ENCODE assay signal across 32 cellular contexts in the genomic region with DNA sequence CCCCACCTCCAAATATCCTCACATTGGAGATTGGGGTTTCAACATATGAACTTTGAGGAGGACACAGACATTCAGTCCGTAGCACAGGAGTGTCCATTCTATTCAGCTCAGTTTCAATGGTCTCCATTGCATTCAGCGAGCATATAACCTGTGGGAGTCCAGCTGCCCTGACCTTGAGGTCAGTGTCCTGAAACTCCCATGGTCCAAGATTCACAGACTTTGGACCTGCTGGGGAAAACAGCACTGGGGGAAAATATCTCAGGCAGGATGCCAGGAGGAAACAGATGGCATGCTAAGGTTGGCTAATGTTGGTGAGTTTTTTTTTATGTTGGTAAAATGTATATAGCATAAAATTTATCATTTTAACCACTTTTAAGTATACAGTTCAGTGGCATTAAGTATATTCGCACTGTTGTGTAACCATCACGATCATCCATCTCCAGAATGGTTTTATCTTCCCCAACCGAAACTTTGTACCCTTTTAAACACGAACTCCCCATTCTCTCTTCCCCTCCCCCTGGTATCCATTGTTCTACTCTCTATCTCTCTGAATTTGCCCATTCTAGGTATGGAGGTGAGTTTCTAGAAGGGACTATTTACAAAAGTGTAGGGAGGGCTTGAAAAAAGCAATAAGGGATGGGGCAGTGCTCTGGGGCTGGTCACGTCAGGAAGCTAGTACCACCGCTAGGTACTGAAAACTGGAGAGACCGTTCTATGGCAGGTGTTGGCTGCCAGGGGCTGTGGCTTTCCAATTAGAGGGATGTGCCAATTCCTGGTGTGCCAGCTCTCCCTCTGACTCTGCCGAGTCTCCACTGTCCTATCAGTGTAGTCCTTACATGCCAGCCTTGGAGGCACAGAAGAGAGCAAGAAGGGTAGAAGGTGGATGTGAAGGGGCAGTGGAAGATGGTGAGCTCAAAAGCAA.
DNase-seq lines count a peak whose midpoint lies in the region; ATAC-seq, FAIRE-seq and TF ChIP-seq lines count a peak whose summit lies in the region.
"Had no signal": no experiment of that assay in that cellular context is flagged by ENCODE, and none has a peak within 500 bp of the region (broad histone marks: within the 10 kb centered on the region; RNA-seq: fewer than 3 reads in every experiment).

No MANE protein-coding gene starts in this region.

- no peak for FAIRE-seq in H1 (lab: Jason Lieb, UNC)
- FAIRE-seq: GM12878, pancreas had no signal

- no peak overlapping the region for H3K18ac ChIP-seq in H1 (ENCODE audit: extremely low read depth, low read length)

- TF ChIP-seq EP300 in H1 (IDR thresholded peaks at IDR 0.05; ENCODE audit: borderline replicate concordance in 1 of 2, low read depth in 2 of 2, low read length in 2 of 2), result no peak

- no peak for TF ChIP-seq POLR2A in H1 (IDR thresholded peaks at IDR 0.05; ENCODE audit: control extremely low read depth in 1 of 2, low read depth in 2 of 2, low read length in 2 of 2)

- H3K79me1 ChIP-seq in H1 (ENCODE audit: low read depth, low read length), result no peaks in the 10 kb centered on the region

- H4K91ac ChIP-seq in H1 (replicated peaks; ENCODE audit: insufficient read length, low read length), result no peak overlapping the region

- no peak overlapping the region for H3K4ac ChIP-seq in H1 (replicated peaks; ENCODE audit: insufficient read length, low read depth, low read length)

- H2BK120ac ChIP-seq in H1 (replicated peaks; ENCODE audit: low read depth, low read length), result no peak overlapping the region

- H3K23me2 ChIP-seq in H1 (ENCODE audit: low read depth, low read length), result no peaks in the 10 kb centered on the region

- WGBS in H1 (ENCODE audit: extremely low coverage in 1 of 2, insufficient coverage in 1 of 2, insufficient read length in 1 of 2, insufficient replicate concordance in 2 of 2, low coverage in 1 of 2, low lambda C conversion rate in 2 of 2, missing lambda C conversion rate in 1 of 2), 2 experiments, result 81% methylated on average over 10 of the region's 10 CpGs; no CpG with 5 or more reads in 1 of the 2 experiments

- H2BK15ac ChIP-seq in H1 (ENCODE audit: low read length), result peak overlapping the region; percentile 76; the same call in 1 of the 2 replicates

- peaks cover 2% of the 10 kb centered on the region for H3K9me3 Mint-ChIP-seq in activated naive CD4-positive, alpha-beta T cell treated with anti-CD3 and anti-CD28 coated beads, Interleukin-2, amount 10 ng/mL, durations not matched to agents 7 days and 5 days

- H3K27ac Mint-ChIP-seq in activated naive CD4-positive, alpha-beta T cell treated with anti-CD3 and anti-CD28 coated beads, Interleukin-2, amount 10 ng/mL, durations not matched to agents 7 days and 5 days, result no peak overlapping the region
- H3K27ac Mint-ChIP-seq: activated CD4-positive, alpha-beta memory T cell treated with anti-CD3 and anti-CD28 coated beads for 36 hours; activated naive CD8-positive, alpha-beta T cell; activated T-helper 2 cell treated with anti-CD3 and anti-CD28 coated beads, Interferon-gamma antibody, Interleukin-2, Interleukin-4, amounts not matched to agents 10 μg/mL and 5 μg/mL and 100 μg/mL, durations not matched to agents 14 hours and 24 hours and 36 hours; HFFc6; stimulated activated memory B cell treated with anti-CD40 and anti-IgM and Interleukin-4, amounts not matched to agents 10 μg/mL and 1 μg/mL and 100 μg/mL, for 72 hours; T-cell had no signal

- no peak overlapping the region; a peak in 1 of 4 replicates for H3K4me2 ChIP-seq in H1 (ENCODE audit: insufficient read depth in 1 of 2, low read depth in 2 of 2, low read length in 2 of 2)

- TF ChIP-seq CTCF in H1 (IDR thresholded peaks at IDR 0.05; ENCODE audit: control extremely low read depth in 1 of 3, insufficient read depth in 1 of 3, low read depth in 1 of 3, low read length in 3 of 3) (no peak), thoracic aorta (IDR thresholded peaks at IDR 0.05) (no peak)

- H3K27ac ChIP-seq in H1 (ENCODE audit: low read depth, low read length), result no peak overlapping the region
- peak overlapping the region; percentile 63 to 69 for H3K27ac ChIP-seq in thoracic aorta
- H3K27ac ChIP-seq: cardiac muscle cell, esophagus muscularis mucosa, foreskin keratinocyte, heart right ventricle, pancreas, right atrium auricular region, upper lobe of right lung had no signal

- DNase-seq in activated naive CD4-positive, alpha-beta T cell treated with anti-CD3 and anti-CD28 coated beads, Interleukin-2, amount 10 ng/mL, durations not matched to agents 7 days and 5 days, result peak; percentile 13
- DNase-seq in activated naive CD4-positive, alpha-beta T cell treated with Interleukin-2 at 50 U/mL for 16 hours, result no peak
- DNase-seq in NCI-H2029 (lab: John Stamatoyannopoulos, UW) (peak; percentile 38), H1 (ENCODE audit: low read depth in 1 of 2, low spot score in 2 of 2) (no peak), thoracic aorta (ENCODE audit: low spot score) (no peak), NCI-H226 (no peak)
- no peak for DNase-seq in activated CD4-positive, alpha-beta T cell treated with anti-CD3 and anti-CD28 coated beads, Interleukin-2, amount 50 U/mL, for 48 hours
- DNase-seq: activated CD4-positive, alpha-beta memory T cell treated with anti-CD3 and anti-CD28 coated beads for 36 hours; activated CD8-positive, alpha-beta memory T cell treated with anti-CD3 and anti-CD28 coated beads, Interleukin-2, amount 50 U/mL, for 48 hours; aorta; Caco-2; cortex of kidney; foreskin keratinocyte; heart right ventricle; HFFc6; Kasumi-1; kidney glomerular epithelial cell; pancreas; RPMI8226; stimulated activated CD4-positive, alpha-beta T cell treated with anti-CD3 and anti-CD28 coated beads, Interleukin-4, amount 100 ng/mL, for 24 hours; substantia nigra; T-cell; upper lobe of right lung had no signal

- peak overlapping the region; percentile 16; the same call in 1 of the 2 replicates for H2BK5ac ChIP-seq in H1 (ENCODE audit: low read depth, low read length)

- H3K79me2 ChIP-seq in H1 (ENCODE audit: control insufficient read depth in 1 of 2, insufficient read depth in 2 of 2, low read length in 2 of 2), result no peaks in the 10 kb centered on the region

- no peak overlapping the region for H4K5ac ChIP-seq in H1 (ENCODE audit: insufficient read length, low read depth, low read length)

- no peak overlapping the region for H3K9ac ChIP-seq in H1 (replicated peaks in 1 of 4; ENCODE audit: extremely low read depth in 1 of 4, low read depth in 3 of 4, low read length in 3 of 4)

- H3K36me3 Mint-ChIP-seq in activated naive CD4-positive, alpha-beta T cell treated with anti-CD3 and anti-CD28 coated beads, Interleukin-2, amount 10 ng/mL, durations not matched to agents 7 days and 5 days, result no peaks in the 10 kb centered on the region
- H3K36me3 Mint-ChIP-seq: activated CD4-positive, alpha-beta memory T cell treated with anti-CD3 and anti-CD28 coated beads for 36 hours; activated naive CD8-positive, alpha-beta T cell; stimulated activated memory B cell treated with anti-CD40 and anti-IgM and Interleukin-4, amounts not matched to agents 10 μg/mL and 1 μg/mL and 100 μg/mL, for 72 hours; T-cell had no signal

- H4K8ac ChIP-seq in H1 (ENCODE audit: extremely low read depth, insufficient read depth, low read length), result no peak overlapping the region

- H3K9me3 ChIP-seq in H1 (ENCODE audit: insufficient read depth in 2 of 2, low read depth in 1 of 2, low read length in 1 of 2) (no peaks in the 10 kb centered on the region), thoracic aorta (no peaks in the 10 kb centered on the region)
- H3K9me3 ChIP-seq: Caco-2, heart right ventricle, pancreas, upper lobe of right lung had no signal

- H3K4me1 Mint-ChIP-seq in activated naive CD4-positive, alpha-beta T cell treated with anti-CD3 and anti-CD28 coated beads, Interleukin-2, amount 10 ng/mL, durations not matched to agents 7 days and 5 days, result no peaks in the 10 kb centered on the region
- H3K4me1 Mint-ChIP-seq: stimulated activated memory B cell treated with anti-CD40 and anti-IgM and Interleukin-4, amounts not matched to agents 10 μg/mL and 1 μg/mL and 100 μg/mL, for 72 hours; T-cell had no signal

- no peak overlapping the region for H3K4me3 ChIP-seq in H1 (ENCODE audit: extremely low read depth in 1 of 4, insufficient read depth in 2 of 4, low read depth in 3 of 4, low read length in 4 of 4)
- H3K4me3 ChIP-seq in thoracic aorta, result no peak overlapping the region
- H3K4me3 ChIP-seq: cardiac muscle cell, esophagus muscularis mucosa, GM12878, heart right ventricle, pancreas, right atrium auricular region, upper lobe of right lung had no signal

- POLR2A ChIA-PET in H1 (lab: Charles Lee; ENCODE audit: partially characterized antibody), result no interaction called here

- H3K27me3 ChIP-seq in H1 (replicated peaks in 1 of 4; ENCODE audit: control insufficient read depth in 3 of 4, extremely low read depth in 1 of 4, insufficient read depth in 3 of 4, low read length in 3 of 4), result peaks cover 0 to 4% (median 0%) of the 10 kb centered on the region in 4 experiments; a peak in 3 of 7 replicates
- H3K27me3 ChIP-seq in thoracic aorta (replicated peaks; ENCODE audit: insufficient read depth), result no peaks in the 10 kb centered on the region
- H3K27me3 ChIP-seq: cardiac muscle cell, pancreas, right atrium auricular region, upper lobe of right lung had no signal

- no peak overlapping the region for H3K56ac ChIP-seq in H1 (replicated peaks; ENCODE audit: insufficient read length, low read depth, low read length)

- peaks cover 53% of the 10 kb centered on the region for H3K27me3 Mint-ChIP-seq in activated naive CD4-positive, alpha-beta T cell treated with anti-CD3 and anti-CD28 coated beads, Interleukin-2, amount 10 ng/mL, durations not matched to agents 7 days and 5 days

- H3K23ac ChIP-seq in H1 (ENCODE audit: insufficient read length), result no peak overlapping the region

- H3K36me3 ChIP-seq in H1 (ENCODE audit: control insufficient read depth in 2 of 4, insufficient read depth in 4 of 4, low read length in 3 of 4) (no peaks in the 10 kb centered on the region), thoracic aorta (no peaks in the 10 kb centered on the region)
- H3K36me3 ChIP-seq: cardiac muscle cell, esophagus muscularis mucosa, heart right ventricle, pancreas, right atrium auricular region, upper lobe of right lung had no signal

- H2AK5ac ChIP-seq in H1 (ENCODE audit: low read depth, low read length), result no peak overlapping the region; the same call in none of the 2 replicates

- no peak for TF ChIP-seq RAD21 in H1 (IDR thresholded peaks at IDR 0.05 in 1 of 2, conservative IDR thresholded peaks at IDR 0.05 in 1 of 2; ENCODE audit: low read depth in 2 of 2, low read length in 2 of 2)

- peaks cover 3 to 16% (median 6%) of the 10 kb centered on the region in 4 experiments; a peak in 6 of 7 replicates for H3K4me1 ChIP-seq in H1 (replicated peaks in 1 of 4; ENCODE audit: control insufficient read depth in 3 of 4, insufficient read depth in 4 of 4, low read length in 3 of 4)
- H3K4me1 ChIP-seq in thoracic aorta (ENCODE audit: control insufficient read depth in 1 of 2, low read depth in 2 of 2), result peaks cover 9 to 64% of the 10 kb centered on the region in 2 donors
- H3K4me1 ChIP-seq: Caco-2, foreskin keratinocyte, pancreas, right atrium auricular region, upper lobe of right lung had no signal

- ATAC-seq in thoracic aorta (ENCODE audit: insufficient number of reproducible peaks, low FRiP score, low read depth) (no peak), GM21390 (IDR thresholded peaks at IDR 0.05; ENCODE audit: unreplicated experiment) (no peak)
- ATAC-seq: foreskin keratinocyte; GM12878; heart right ventricle; pancreas; stimulated activated memory B cell treated with anti-CD40 and anti-IgM and Interleukin-4, amounts not matched to agents 10 μg/mL and 1 μg/mL and 100 μg/mL, for 72 hours; T-cell; upper lobe of right lung had no signal

- no peak overlapping the region for H2AFZ ChIP-seq in H1 (ENCODE audit: low read length)

- H3K4me3 Mint-ChIP-seq in activated naive CD4-positive, alpha-beta T cell treated with anti-CD3 and anti-CD28 coated beads, Interleukin-2, amount 10 ng/mL, durations not matched to agents 7 days and 5 days, result no peak overlapping the region
- H3K4me3 Mint-ChIP-seq: activated CD4-positive, alpha-beta memory T cell treated with anti-CD3 and anti-CD28 coated beads for 36 hours; activated naive CD8-positive, alpha-beta T cell; HFFc6; neural crest cell; stimulated activated memory B cell treated with anti-CD40 and anti-IgM and Interleukin-4, amounts not matched to agents 10 μg/mL and 1 μg/mL and 100 μg/mL, for 72 hours; T-cell had no signal

- no peaks in the 10 kb centered on the region for H4K20me1 ChIP-seq in H1 (replicated peaks in 1 of 2; ENCODE audit: control insufficient read depth in 1 of 2, insufficient read depth in 2 of 2, low read length in 2 of 2)

- CTCF ChIA-PET in activated naive CD4-positive, alpha-beta T cell treated with anti-CD3 and anti-CD28 coated beads, Interleukin-2, amount 10 ng/mL, durations not matched to agents 7 days and 5 days (lab: Charles Lee), result interaction anchor here (0.7 to 1.9 kb wide), 2 partner anchors 22 to 91 kb away, joined by 3 to 5 read pairs; no protein-coding TSS in a partner anchor
- CTCF ChIA-PET in H1 (lab: Charles Lee; ENCODE audit: partially characterized antibody), result interaction anchor here (0.6 to 13.0 kb wide), 25 partner anchors 11 to 229 kb away, joined by 3 to 172 read pairs (median 4); a partner anchor contains a TSS

- H2BK20ac ChIP-seq in H1 (ENCODE audit: low read length), result no peak overlapping the region

- peak overlapping the region; percentile 45; the same call in 1 of the 2 replicates for H2BK12ac ChIP-seq in H1 (ENCODE audit: low read depth, low read length)

- no peak overlapping the region for H3K14ac ChIP-seq in H1 (ENCODE audit: insufficient read length)

Comparison
In these comparisons a context has a peak if more than half of its experiments do, and no peak if none do; other contexts are left out.
1. DNase-seq: peak in activated naive CD4-positive, alpha-beta T cell treated with anti-CD3 and anti-CD28 coated beads, Interleukin-2, amount 10 ng/mL, durations not matched to agents 7 days and 5 days (single experiment) and NCI-H2029 (single experiment); none in activated naive CD4-positive, alpha-beta T cell treated with Interleukin-2 at 50 U/mL for 16 hours (single experiment), H1 (0 of 2), thoracic aorta (single experiment), NCI-H226 (single experiment) and activated CD4-positive, alpha-beta T cell treated with anti-CD3 and anti-CD28 coated beads, Interleukin-2, amount 50 U/mL, for 48 hours (0 of 2).